ENCODE assay signal across 27 cellular contexts in the genomic region with DNA sequence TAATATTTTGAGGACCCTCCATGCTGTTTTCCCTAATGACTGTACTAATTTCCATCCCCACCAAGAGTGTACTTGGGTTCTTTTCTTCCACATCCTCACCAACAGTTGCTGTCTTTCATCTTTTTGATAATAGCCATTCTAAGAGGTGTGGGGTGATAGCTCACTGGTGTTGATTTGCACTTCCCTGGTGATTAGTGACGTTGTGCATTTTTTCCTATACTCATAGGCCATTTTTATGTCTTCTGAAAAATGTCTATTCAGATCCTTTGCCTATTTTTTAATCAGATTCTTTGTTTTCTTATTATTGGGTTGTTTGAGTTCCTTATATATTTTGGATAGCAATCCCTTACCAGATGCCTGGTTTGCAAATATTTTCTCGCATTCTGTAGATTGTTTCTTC.
"Had no signal": no experiment of that assay in that cellular context is flagged by ENCODE, and none has a peak within 500 bp of the region (broad histone marks: within the 10 kb centered on the region; RNA-seq: fewer than 3 reads in every experiment).

No MANE protein-coding gene starts in this region.

- DNase-seq: dermis blood vessel endothelial cell; dorsolateral prefrontal cortex; effector CD4-positive, alpha-beta T cell; effector memory CD4-positive, alpha-beta T cell; esophagus squamous epithelium; foreskin fibroblast; foreskin melanocyte; gastrocnemius medialis; glutamatergic neuron; head of caudate nucleus; heart right ventricle; hippocampal formation; left cardiac atrium; left lung; left ventricle myocardium superior; lower lobe of right lung; mesendoderm; mucosa of descending colon; naive B cell had no signal

- H3K36me3 Mint-ChIP-seq: memory B cell had no signal

- H3K9me3 Mint-ChIP-seq: memory B cell, naive B cell had no signal

- H3K9me3 ChIP-seq: esophagus squamous epithelium, gastrocnemius medialis, heart right ventricle, left lung, lower lobe of right lung, mucosa of descending colon had no signal

- FAIRE-seq: colon, endometrium, islet of Langerhans, keratinocyte had no signal

- H3K4me3 Mint-ChIP-seq: memory B cell, naive B cell had no signal

- H3K27me3 Mint-ChIP-seq: memory B cell had no signal

- H3K27ac Mint-ChIP-seq: memory B cell had no signal

- H3K36me3 ChIP-seq: esophagus squamous epithelium, gastrocnemius medialis, heart right ventricle, left lung, lower lobe of right lung had no signal

- H3K27ac ChIP-seq: coronary artery, dorsolateral prefrontal cortex, epithelial cell of prostate, esophagus squamous epithelium, gastrocnemius medialis, heart right ventricle, left lung, lower lobe of right lung had no signal

- ATAC-seq: esophagus mucosa, gastrocnemius medialis, heart right ventricle, left cardiac atrium, left lung, left ventricle myocardium superior, lower lobe of right lung, mucosa of descending colon had no signal

- H3K4me3 ChIP-seq: coronary artery, dorsolateral prefrontal cortex, esophagus squamous epithelium, gastrocnemius medialis, heart right ventricle, left lung, lower lobe of right lung, mucosa of descending colon had no signal

- H3K4me1 ChIP-seq: esophagus squamous epithelium, gastrocnemius medialis, heart right ventricle, left lung, lower lobe of right lung had no signal

- H3K27me3 ChIP-seq: gastrocnemius medialis had no signal
